ENCODE assay signal across 16 cellular contexts in genomic region chr17:9200699-9201359, GRCh38.
DNase-seq lines count a peak whose midpoint lies in the region; ATAC-seq, FAIRE-seq and TF ChIP-seq lines count a peak whose summit lies in the region.
"Had no signal": no experiment of that assay in that cellular context is flagged by ENCODE, and none has a peak within 500 bp of the region (broad histone marks: within the 10 kb centered on the region; RNA-seq: fewer than 3 reads in every experiment).

No MANE protein-coding gene starts in this region.

- H3K4me1 ChIP-seq in BLaER1 treated with 17β-estradiol and CSF1 and Interleukin-3, amounts not matched to agents 10 nM and 100 nM = peaks cover 26 to 78% (median 62%) of the 10 kb centered on the region in 10 experiments
- H3K4me1 ChIP-seq in sigmoid colon = peaks cover 0 to 2% (median under 1%) of the 10 kb centered on the region in 4 donors
- H3K4me1 ChIP-seq: left lung had no signal

- H3K9ac ChIP-seq in BLaER1 treated with 17β-estradiol and CSF1 and Interleukin-3, amounts not matched to agents 10 nM and 100 nM = no peak overlapping the region

- no peak overlapping the region for H3K4me3 ChIP-seq in BLaER1 treated with 17β-estradiol and CSF1 and Interleukin-3, amounts not matched to agents 10 nM and 100 nM
- H3K4me3 ChIP-seq in sigmoid colon = no peak overlapping the region
- H3K4me3 ChIP-seq: heart right ventricle, left lung had no signal

- intact Hi-C loops in sigmoid colon (cut with DNase I) = no loop called here

- peak overlapping the region in 9 of 11 experiments; percentile 6 to 79 (median 67); a peak in 17 of 22 replicates for H3K4me2 ChIP-seq in BLaER1 treated with 17β-estradiol and CSF1 and Interleukin-3, amounts not matched to agents 10 nM and 100 nM

- H3K27me3 ChIP-seq in BLaER1 treated with 17β-estradiol and CSF1 and Interleukin-3, amounts not matched to agents 10 nM and 100 nM = peaks cover 0 to 38% (median 3%) of the 10 kb centered on the region in 11 experiments; a peak in 8 of 22 replicates
- no peaks in the 10 kb centered on the region for H3K27me3 ChIP-seq in sigmoid colon
- H3K27me3 ChIP-seq: heart right ventricle had no signal

- peak; percentile 78 for ATAC-seq in HG02642 (IDR thresholded peaks at IDR 0.05; ENCODE audit: poor library complexity, unreplicated experiment)
- peak; percentile 78 for ATAC-seq in HG03378 (IDR thresholded peaks at IDR 0.05; ENCODE audit: unreplicated experiment)
- ATAC-seq: left lung had no signal

- DNase-seq in GM19239 (ENCODE audit: insufficient read length, low spot score) (peak; percentile 71), sigmoid colon (no peak), NOMO-1 (lab: John Stamatoyannopoulos, UW; ENCODE audit: unreplicated experiment in 2 of 2) (no peak), DMS114 treated with DMSO at 0.1 percent for 48 hours (lab: John Stamatoyannopoulos, UW; ENCODE audit: unreplicated experiment) (no peak)
- no peak for DNase-seq in activated naive CD4-positive, alpha-beta T cell treated with anti-CD3 and anti-CD28 coated beads, Interleukin-2, amount 50 U/mL, for 16 hours
- DNase-seq: activated CD4-positive, alpha-beta T cell treated with anti-CD3 and anti-CD28 coated beads, Interleukin-2, amount 50 U/mL, for 4 hours; activated naive CD4-positive, alpha-beta T cell; DMS 273 treated with DMSO at 0.1 percent for 48 hours; NCI-H2107; OCI-M1; small intestine had no signal

- H3K27ac ChIP-seq in BLaER1 treated with 17β-estradiol and CSF1 and Interleukin-3, amounts not matched to agents 10 nM and 100 nM = no peak overlapping the region
- no peak overlapping the region for H3K27ac ChIP-seq in sigmoid colon
- H3K27ac ChIP-seq: heart right ventricle, left lung had no signal

- FAIRE-seq in GM19239 (lab: Jason Lieb, UNC) = peak; percentile 91
- FAIRE-seq: small intestine had no signal

- TF ChIP-seq CTCF in sigmoid colon (IDR thresholded peaks at IDR 0.05) = no peak

- peaks cover 0 to 14% (median 0%) of the 10 kb centered on the region in 11 experiments; a peak in 3 of 22 replicates for H4K20me1 ChIP-seq in BLaER1 treated with 17β-estradiol and CSF1 and Interleukin-3, amounts not matched to agents 10 nM and 100 nM

- TF ChIP-seq POLR2A in sigmoid colon (IDR thresholded peaks at IDR 0.05) = no peak

- no peak for TF ChIP-seq EP300 in sigmoid colon (IDR thresholded peaks at IDR 0.05)

- H3K36me3 ChIP-seq in BLaER1 treated with 17β-estradiol and CSF1 and Interleukin-3, amounts not matched to agents 10 nM and 100 nM = no peaks in the 10 kb centered on the region
- no peaks in the 10 kb centered on the region for H3K36me3 ChIP-seq in sigmoid colon
- H3K36me3 ChIP-seq: heart right ventricle, left lung had no signal

- peaks cover 0 to 12% (median 3%) of the 10 kb centered on the region in 11 experiments; a peak in 9 of 22 replicates for H3K9me3 ChIP-seq in BLaER1 treated with 17β-estradiol and CSF1 and Interleukin-3, amounts not matched to agents 10 nM and 100 nM (replicated peaks in 1 of 11)
- H3K9me3 ChIP-seq in sigmoid colon = no peaks in the 10 kb centered on the region
- H3K9me3 ChIP-seq: heart right ventricle, left lung had no signal

- WGBS in sigmoid colon, 2 donors = 80 to 86% methylated on average over 5 of the region's 5 CpGs
